ENCODE assay signal across 7 cellular contexts in the genomic region with DNA sequence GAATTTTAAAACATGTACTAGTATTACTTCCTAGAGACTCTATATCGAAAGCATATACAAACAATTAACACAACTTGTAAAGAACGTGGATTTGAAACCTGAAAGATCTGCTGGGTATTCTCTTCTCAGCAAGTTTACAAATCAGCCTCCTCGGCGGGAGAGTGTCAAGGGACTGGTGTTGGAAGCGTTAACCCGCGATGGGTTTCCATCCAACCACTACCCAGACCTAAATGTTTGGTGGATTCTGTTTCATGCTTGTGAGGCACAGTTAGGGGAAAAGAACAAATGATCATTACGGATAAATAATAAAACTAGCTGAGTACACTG. TPM values are rescaled to one million over a fixed set of nuclear protein-coding genes. Genes with fewer than 3 reads are reported as not detected.
DNase-seq lines count a peak whose midpoint lies in the region; ATAC-seq, FAIRE-seq and TF ChIP-seq lines count a peak whose summit lies in the region.

No MANE protein-coding gene starts in this region.

- H3K9me2 ChIP-seq in Karpas-422 (replicated peaks; ENCODE audit: insufficient read depth, low read length): no peaks in the 10 kb centered on the region

- no peaks in the 10 kb centered on the region for H3K27me3 Mint-ChIP-seq in activated T-helper 2 cell treated with anti-CD3 and anti-CD28 coated beads, Interferon-gamma antibody, Interleukin-2, Interleukin-4, amounts not matched to agents 10 μg/mL and 5 μg/mL and 100 μg/mL, durations not matched to agents 14 hours and 24 hours and 36 hours (ENCODE audit: low read depth)

- H4K20me1 ChIP-seq in Karpas-422 (ENCODE audit: insufficient read depth, low read depth, low read length): no peaks in the 10 kb centered on the region

- H3K27me3 ChIP-seq in Karpas-422 (ENCODE audit: low read length) (no peaks in the 10 kb centered on the region), rectal smooth muscle tissue (ENCODE audit: control insufficient read depth, insufficient read depth, low read length) (no peaks in the 10 kb centered on the region)

- DNase-seq in GM12892 (ENCODE audit: insufficient read length) (peak; percentile 22), Karpas-422 (peak; percentile 83), glomerular visceral epithelial cell (ENCODE audit: extremely low spot score) (peak; percentile 23), globus pallidus (ENCODE audit: low spot score) (no peak)
- DNase-seq in activated T-helper 2 cell treated with anti-CD3 and anti-CD28 coated beads, Interferon-gamma antibody, Interleukin-2, Interleukin-4, amounts not matched to agents 10 μg/mL and 5 μg/mL and 100 μg/mL, durations not matched to agents 14 hours and 24 hours and 36 hours (ENCODE audit: low spot score): no peak

- H3K36me3 Mint-ChIP-seq in activated T-helper 2 cell treated with anti-CD3 and anti-CD28 coated beads, Interferon-gamma antibody, Interleukin-2, Interleukin-4, amounts not matched to agents 10 μg/mL and 5 μg/mL and 100 μg/mL, durations not matched to agents 14 hours and 24 hours and 36 hours (ENCODE audit: low read depth): peaks cover 7% of the 10 kb centered on the region

- intact Hi-C loops in activated T-helper 2 cell treated with anti-CD3 and anti-CD28 coated beads, Interferon-gamma antibody, Interleukin-2, Interleukin-4, amounts not matched to agents 10 μg/mL and 5 μg/mL and 100 μg/mL, durations not matched to agents 14 hours and 24 hours and 36 hours (cut with micrococcal nuclease): loop anchor here (1.0 to 2.0 kb wide), 8 partner anchors 48 to 361 kb away; a partner anchor contains a TSS

- H3K9me3 ChIP-seq in Karpas-422 (ENCODE audit: low read length): no peaks in the 10 kb centered on the region

- no peak for FAIRE-seq in GM12892 (lab: Jason Lieb, UNC)

- peaks cover 15% of the 10 kb centered on the region for H3K79me2 ChIP-seq in Karpas-422 (ENCODE audit: low read length)

- peak overlapping the region; percentile 98 for H3K27ac Mint-ChIP-seq in activated T-helper 2 cell treated with anti-CD3 and anti-CD28 coated beads, Interferon-gamma antibody, Interleukin-2, Interleukin-4, amounts not matched to agents 10 μg/mL and 5 μg/mL and 100 μg/mL, durations not matched to agents 14 hours and 24 hours and 36 hours

- peaks cover 7% of the 10 kb centered on the region for H3K4me1 ChIP-seq in Karpas-422 (ENCODE audit: low read length)
- peaks cover 3% of the 10 kb centered on the region for H3K4me1 ChIP-seq in rectal smooth muscle tissue (ENCODE audit: control insufficient read depth, insufficient read depth, low read length)

- H3K9me3 Mint-ChIP-seq in activated T-helper 2 cell treated with anti-CD3 and anti-CD28 coated beads, Interferon-gamma antibody, Interleukin-2, Interleukin-4, amounts not matched to agents 10 μg/mL and 5 μg/mL and 100 μg/mL, durations not matched to agents 14 hours and 24 hours and 36 hours: no peaks in the 10 kb centered on the region

- H3K9ac ChIP-seq in Karpas-422 (ENCODE audit: low read length): peak overlapping the region; percentile 93
- H3K9ac ChIP-seq in rectal smooth muscle tissue (ENCODE audit: low read length): peak overlapping the region; percentile 79

- H3K4me3 Mint-ChIP-seq in activated T-helper 2 cell treated with anti-CD3 and anti-CD28 coated beads, Interferon-gamma antibody, Interleukin-2, Interleukin-4, amounts not matched to agents 10 μg/mL and 5 μg/mL and 100 μg/mL, durations not matched to agents 14 hours and 24 hours and 36 hours (ENCODE audit: low read depth): peak overlapping the region; percentile 96

- H3K4me2 ChIP-seq in Karpas-422 (ENCODE audit: low read depth, low read length, poor library complexity, severe bottlenecking): peak overlapping the region; percentile 81

- peak; percentile 41 for ATAC-seq in GM21723 (IDR thresholded peaks at IDR 0.05; ENCODE audit: unreplicated experiment)

- H3K4me1 Mint-ChIP-seq in activated T-helper 2 cell treated with anti-CD3 and anti-CD28 coated beads, Interferon-gamma antibody, Interleukin-2, Interleukin-4, amounts not matched to agents 10 μg/mL and 5 μg/mL and 100 μg/mL, durations not matched to agents 14 hours and 24 hours and 36 hours (ENCODE audit: low read depth): peaks cover 18% of the 10 kb centered on the region

- H2AFZ ChIP-seq in Karpas-422 (ENCODE audit: low read length): peak overlapping the region; percentile 63

- no peak for TF ChIP-seq POLR2A in GM12892 (IDR thresholded peaks at IDR 0.05; ENCODE audit: low read depth, low read length)

- H3K4me3 ChIP-seq in Karpas-422 (ENCODE audit: low read length) (peak overlapping the region; percentile 89), rectal smooth muscle tissue (ENCODE audit: low read length) (peak overlapping the region; percentile 90)

- H3K36me3 ChIP-seq in Karpas-422 (ENCODE audit: insufficient read depth, low read length): no peaks in the 10 kb centered on the region
- no peaks in the 10 kb centered on the region for H3K36me3 ChIP-seq in rectal smooth muscle tissue (ENCODE audit: control insufficient read depth, insufficient read depth, low read length)

- H3K27ac ChIP-seq in Karpas-422 (ENCODE audit: low read length): peak overlapping the region; percentile 90
- peak overlapping the region; percentile 99 for H3K27ac ChIP-seq in rectal smooth muscle tissue (ENCODE audit: low read depth, low read length)

RNA-seq across cellular contexts. Expression of a gene that starts 0.8 kb away (rescaled TPM):
- polyA plus RNA-seq in GM12892 (2012; ENCODE audit: missing spikeins): 7.4 TPM
- total RNA-seq in Karpas-422 (2014; rRNA removed; shearing (Covaris generic); ENCODE audit: low replicate concordance): 30.0 and 36.5 TPM in 2 replicates
- 22.1 and 24.7 TPM in 2 replicates for total RNA-seq in activated T-helper 2 cell treated with anti-CD3 and anti-CD28 coated beads, Interferon-gamma antibody, Interleukin-2, Interleukin-4, amounts not matched to agents 10 μg/mL and 5 μg/mL and 100 μg/mL, durations not matched to agents 14 hours and 24 hours and 36 hours

RNA-seq across cellular contexts. Expression of a gene that starts 58.4 kb away (rescaled TPM):
- polyA plus RNA-seq in GM12892 (2012; ENCODE audit: missing spikeins): 62.9 TPM
- 181 and 192 TPM in 2 replicates for total RNA-seq in Karpas-422 (2014; rRNA removed; shearing (Covaris generic); ENCODE audit: low replicate concordance)
- 113 TPM in 2 replicates for total RNA-seq in activated T-helper 2 cell treated with anti-CD3 and anti-CD28 coated beads, Interferon-gamma antibody, Interleukin-2, Interleukin-4, amounts not matched to agents 10 μg/mL and 5 μg/mL and 100 μg/mL, durations not matched to agents 14 hours and 24 hours and 36 hours

Comparison
In these comparisons a context has a peak if more than half of its experiments do, and no peak if none do; other contexts are left out.
1. DNase-seq: peak in GM12892 (single experiment), Karpas-422 (single experiment) and glomerular visceral epithelial cell (single experiment); none in activated T-helper 2 cell treated with anti-CD3 and anti-CD28 coated beads, Interferon-gamma antibody, Interleukin-2, Interleukin-4, amounts not matched to agents 10 μg/mL and 5 μg/mL and 100 μg/mL, durations not matched to agents 14 hours and 24 hours and 36 hours (single experiment) and globus pallidus (single experiment).